11 cellular contexts compared by ENCODE assay signal in the genomic region with DNA sequence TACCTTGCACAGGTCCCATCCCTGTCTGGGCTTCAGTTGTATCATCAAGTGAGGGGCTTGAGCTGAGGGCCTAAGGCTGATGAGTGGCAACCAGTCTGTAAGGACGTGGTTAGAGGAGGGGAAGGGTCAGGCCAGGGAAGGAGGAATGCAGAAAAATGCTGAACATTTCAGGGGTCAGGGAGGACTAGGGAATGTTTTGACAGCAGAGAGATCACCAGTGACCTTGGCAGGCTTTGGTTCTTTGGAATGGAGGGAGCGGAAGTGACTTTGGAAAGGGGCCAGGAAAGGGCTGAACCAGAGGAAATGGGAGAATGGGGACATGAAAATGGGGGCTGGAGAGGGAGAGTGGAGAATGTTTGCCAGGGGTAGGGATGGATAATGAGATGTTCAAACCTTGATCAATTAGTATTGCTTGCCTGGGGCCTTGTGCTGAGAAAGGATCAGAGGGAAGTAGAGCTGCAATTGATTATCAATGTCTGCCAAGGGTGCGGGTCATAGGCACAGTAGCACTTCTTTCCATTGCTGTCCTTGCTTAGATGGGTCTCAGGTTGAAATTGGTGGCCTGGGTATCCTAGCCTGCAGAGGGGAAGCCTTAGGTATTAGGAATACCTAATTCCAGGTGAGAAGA. TPM values are rescaled to one million over a fixed set of nuclear protein-coding genes. Genes with fewer than 3 reads are reported as not detected.
A peak's percentile ranks its signal among the peaks of the same experiment; 100 is the strongest.
DNase-seq lines count a peak whose midpoint lies in the region; ATAC-seq and TF ChIP-seq lines count a peak whose summit lies in the region.
"Had no signal": no experiment of that assay in that cellular context is flagged by ENCODE, and none has a peak within 500 bp of the region (broad histone marks: within the 10 kb centered on the region; RNA-seq: fewer than 3 reads in every experiment).

No MANE protein-coding gene starts in this region.

- H3K27ac ChIP-seq in psoas muscle = peak overlapping the region; percentile 76

- no peak for DNase-seq in activated CD8-positive, alpha-beta T cell treated with anti-CD3 and anti-CD28 coated beads for 36 hours
- DNase-seq in Right ventricle myocardium superior (no peak), psoas muscle (no peak), AG20443 (ENCODE audit: low spot score) (no peak), NCI-H1105 (lab: John Stamatoyannopoulos, UW) (no peak)
- DNase-seq: DMS79 treated with DMSO at 0.1 percent for 48 hours, endodermal cell, NCI-H1436 treated with DMSO at 0.1 percent for 48 hours had no signal

- CTCF ChIA-PET in activated CD8-positive, alpha-beta T cell treated with anti-CD3 and anti-CD28 coated beads for 36 hours (lab: Charles Lee) = interaction anchor here (0.8 to 3.4 kb wide), 10 partner anchors 10 to 116 kb away, joined by 3 to 26 read pairs (median 6); no protein-coding TSS in a partner anchor

- no peaks in the 10 kb centered on the region for H3K9me3 Mint-ChIP-seq in activated CD8-positive, alpha-beta T cell treated with anti-CD3 and anti-CD28 coated beads for 36 hours
- H3K9me3 Mint-ChIP-seq: endodermal cell had no signal

- ATAC-seq in activated CD8-positive, alpha-beta T cell treated with anti-CD3 and anti-CD28 coated beads for 36 hours = no peak
- ATAC-seq in Right ventricle myocardium superior (ENCODE audit: poor library complexity) (peak; percentile 34), psoas muscle (no peak), HG03196 (IDR thresholded peaks at IDR 0.05; ENCODE audit: unreplicated experiment) (no peak), HG02763 (IDR thresholded peaks at IDR 0.05; ENCODE audit: unreplicated experiment) (no peak)

- peaks cover 0 to 8% of the 10 kb centered on the region in 2 donors for H3K36me3 ChIP-seq in psoas muscle (ENCODE audit: insufficient read depth in 1 of 2, low read depth in 1 of 2)

- TF ChIP-seq CTCF in activated CD8-positive, alpha-beta T cell treated with anti-CD3 and anti-CD28 coated beads for 36 hours (IDR thresholded peaks at IDR 0.05) = no peak
- no peak for TF ChIP-seq CTCF in psoas muscle (IDR thresholded peaks at IDR 0.05)

- H3K4me1 Mint-ChIP-seq in activated CD8-positive, alpha-beta T cell treated with anti-CD3 and anti-CD28 coated beads for 36 hours (ENCODE audit: low read depth) = peaks cover 79% of the 10 kb centered on the region

- no peaks in the 10 kb centered on the region for H3K27me3 Mint-ChIP-seq in activated CD8-positive, alpha-beta T cell treated with anti-CD3 and anti-CD28 coated beads for 36 hours

- peak overlapping the region; percentile 88 for H3K27ac Mint-ChIP-seq in activated CD8-positive, alpha-beta T cell treated with anti-CD3 and anti-CD28 coated beads for 36 hours
- H3K27ac Mint-ChIP-seq: endodermal cell had no signal

- WGBS in psoas muscle, 3 donors = 52 to 73% (median 60%) methylated on average over 3 of the region's 3 CpGs

- intact Hi-C loops in activated CD8-positive, alpha-beta T cell treated with anti-CD3 and anti-CD28 coated beads for 36 hours (cut with micrococcal nuclease) = no loop called here
- intact Hi-C loops in Right ventricle myocardium superior (cut with DNase I) = no loop called here
- intact Hi-C loops in psoas muscle (cut with DNase I) = no loop called here

- H3K4me1 ChIP-seq in psoas muscle = peaks cover 76% of the 10 kb centered on the region

- H3K4me3 ChIP-seq in GM08714 (ENCODE audit: low read length) = peak overlapping the region; percentile 25; the same call in 1 of the 2 replicates
- no peak overlapping the region for H3K4me3 ChIP-seq in psoas muscle

- peaks cover 10% of the 10 kb centered on the region for H3K36me3 Mint-ChIP-seq in activated CD8-positive, alpha-beta T cell treated with anti-CD3 and anti-CD28 coated beads for 36 hours (ENCODE audit: low read depth)

- H3K4me3 Mint-ChIP-seq in activated CD8-positive, alpha-beta T cell treated with anti-CD3 and anti-CD28 coated beads for 36 hours = no peak overlapping the region
- H3K4me3 Mint-ChIP-seq: endodermal cell had no signal

- POLR2A ChIA-PET in activated CD8-positive, alpha-beta T cell treated with anti-CD3 and anti-CD28 coated beads for 36 hours (lab: Charles Lee) = interaction anchor here (0.6 to 6.1 kb wide), 6 partner anchors 10 to 974 kb away, joined by 3 to 43 read pairs (median 3); no protein-coding TSS in a partner anchor

- H3K27me3 ChIP-seq in psoas muscle (ENCODE audit: insufficient read depth in 3 of 3, low read length in 2 of 3) = no peaks in the 10 kb centered on the region

- H3K9me3 ChIP-seq in psoas muscle = no peaks in the 10 kb centered on the region

RNA-seq across cellular contexts. Expression of gene LDLRAP1, which starts 7.4 kb away (rescaled TPM):
- 10 to 100 TPM; 13.4 to 14.5 TPM for total RNA-seq in activated CD8-positive, alpha-beta T cell treated with anti-CD3 and anti-CD28 coated beads for 36 hours
- 11.8 TPM for total RNA-seq in Right ventricle myocardium superior
- total RNA-seq in psoas muscle = 10 to 100 TPM; 10.1 to 12.9 (median 10.9) TPM
- 10 to 100 TPM in 1 of 3 donors, 1 to 10 TPM in 2; 5.6 to 10.5 (median 6.7) TPM for polyA plus RNA-seq in psoas muscle
